20 cellular contexts compared by ENCODE assay signal in genomic region chr15:74414603-74415338, GRCh38. TPM values are rescaled to one million over a fixed set of nuclear protein-coding genes. Genes with fewer than 3 reads are reported as not detected.
DNase-seq lines count a peak whose midpoint lies in the region; ATAC-seq and TF ChIP-seq lines count a peak whose summit lies in the region.
"Had no signal": no experiment of that assay in that cellular context is flagged by ENCODE, and none has a peak within 500 bp of the region (broad histone marks: within the 10 kb centered on the region; RNA-seq: fewer than 3 reads in every experiment).

No MANE protein-coding gene starts in this region.

- no peak overlapping the region for H3K4me3 Mint-ChIP-seq in activated naive CD4-positive, alpha-beta T cell treated with anti-CD3 and anti-CD28 coated beads, Interleukin-2, amount 10 ng/mL, durations not matched to agents 7 days and 5 days
- no peak overlapping the region for H3K4me3 Mint-ChIP-seq in activated naive CD8-positive, alpha-beta T cell treated with anti-CD3 and anti-CD28 coated beads, Interleukin-2, amount 50 U/mL, for 24 hours
- H3K4me3 Mint-ChIP-seq: brain, immature natural killer cell had no signal

- H3K27me3 ChIP-seq in upper lobe of right lung = no peaks in the 10 kb centered on the region

- H3K9me3 ChIP-seq in upper lobe of right lung = no peaks in the 10 kb centered on the region
- H3K9me3 ChIP-seq: lower lobe of right lung, SK-N-SH had no signal

- no peaks in the 10 kb centered on the region for H3K4me1 ChIP-seq in upper lobe of right lung
- H3K4me1 ChIP-seq: lower lobe of right lung had no signal

- peaks cover 5% of the 10 kb centered on the region for H3K36me3 Mint-ChIP-seq in activated naive CD4-positive, alpha-beta T cell treated with anti-CD3 and anti-CD28 coated beads, Interleukin-2, amount 10 ng/mL, durations not matched to agents 7 days and 5 days
- H3K36me3 Mint-ChIP-seq in activated naive CD8-positive, alpha-beta T cell treated with anti-CD3 and anti-CD28 coated beads, Interleukin-2, amount 50 U/mL, for 24 hours (ENCODE audit: low read depth) = peaks cover 73% of the 10 kb centered on the region

- peak overlapping the region; percentile 73 for H3K27ac Mint-ChIP-seq in activated naive CD4-positive, alpha-beta T cell treated with anti-CD3 and anti-CD28 coated beads, Interleukin-2, amount 10 ng/mL, durations not matched to agents 7 days and 5 days
- H3K27ac Mint-ChIP-seq in activated naive CD8-positive, alpha-beta T cell treated with anti-CD3 and anti-CD28 coated beads, Interleukin-2, amount 50 U/mL, for 24 hours = peak overlapping the region; percentile 79
- H3K27ac Mint-ChIP-seq: brain had no signal

- no peaks in the 10 kb centered on the region for H3K9me3 Mint-ChIP-seq in activated naive CD4-positive, alpha-beta T cell treated with anti-CD3 and anti-CD28 coated beads, Interleukin-2, amount 10 ng/mL, durations not matched to agents 7 days and 5 days
- H3K9me3 Mint-ChIP-seq in activated naive CD8-positive, alpha-beta T cell treated with anti-CD3 and anti-CD28 coated beads, Interleukin-2, amount 50 U/mL, for 24 hours = no peaks in the 10 kb centered on the region
- H3K9me3 Mint-ChIP-seq: immature natural killer cell; naive thymus-derived CD4-positive, alpha-beta T cell had no signal

- no peak overlapping the region for H3K4me3 ChIP-seq in upper lobe of right lung
- H3K4me3 ChIP-seq: lower lobe of right lung had no signal

- H3K27me3 Mint-ChIP-seq in activated naive CD4-positive, alpha-beta T cell treated with anti-CD3 and anti-CD28 coated beads, Interleukin-2, amount 10 ng/mL, durations not matched to agents 7 days and 5 days = no peaks in the 10 kb centered on the region
- H3K27me3 Mint-ChIP-seq in activated naive CD8-positive, alpha-beta T cell treated with anti-CD3 and anti-CD28 coated beads, Interleukin-2, amount 50 U/mL, for 24 hours = no peaks in the 10 kb centered on the region
- H3K27me3 Mint-ChIP-seq: naive thymus-derived CD4-positive, alpha-beta T cell had no signal

- ATAC-seq in activated naive CD8-positive, alpha-beta T cell treated with anti-CD3 and anti-CD28 coated beads, Interleukin-2, amount 50 U/mL, for 24 hours = no peak
- ATAC-seq in HG02852 (IDR thresholded peaks at IDR 0.05; ENCODE audit: unreplicated experiment) = no peak
- ATAC-seq in upper lobe of right lung = no peak
- ATAC-seq: lower lobe of right lung had no signal

- CTCF ChIA-PET in activated naive CD4-positive, alpha-beta T cell treated with anti-CD3 and anti-CD28 coated beads, Interleukin-2, amount 10 ng/mL, durations not matched to agents 7 days and 5 days (lab: Charles Lee) = interaction anchor here (1.5 kb wide), 1 partner anchor 33 kb away, joined by 4 read pairs; no protein-coding TSS in a partner anchor

- TF ChIP-seq CTCF in upper lobe of right lung (IDR thresholded peaks at IDR 0.05) = no peak

- H3K36me3 ChIP-seq in upper lobe of right lung = no peaks in the 10 kb centered on the region

- H3K4me1 Mint-ChIP-seq in activated naive CD4-positive, alpha-beta T cell treated with anti-CD3 and anti-CD28 coated beads, Interleukin-2, amount 10 ng/mL, durations not matched to agents 7 days and 5 days = peaks cover 26% of the 10 kb centered on the region
- H3K4me1 Mint-ChIP-seq in activated naive CD8-positive, alpha-beta T cell treated with anti-CD3 and anti-CD28 coated beads, Interleukin-2, amount 50 U/mL, for 24 hours = peaks cover 42% of the 10 kb centered on the region

- intact Hi-C loops in upper lobe of right lung (cut with DNase I) = no loop called here

- no peak for DNase-seq in activated naive CD4-positive, alpha-beta T cell treated with anti-CD3 and anti-CD28 coated beads, Interleukin-2, amount 10 ng/mL, durations not matched to agents 7 days and 5 days
- DNase-seq in activated naive CD4-positive, alpha-beta T cell (lab: John Stamatoyannopoulos, UW) = no peak
- DNase-seq in NCI-H2171 (lab: John Stamatoyannopoulos, UW) = peak; percentile 6
- no peak for DNase-seq in activated naive CD8-positive, alpha-beta T cell treated with anti-CD3 and anti-CD28 coated beads, Interleukin-2, amount 50 U/mL, for 24 hours
- DNase-seq in substantia nigra (lab: John Stamatoyannopoulos, UW) = no peak
- DNase-seq in stimulated activated CD4-positive, alpha-beta T cell treated with anti-CD3 and anti-CD28 coated beads, Interleukin-15, amount 100 ng/mL, for 24 hours = no peak
- no peak for DNase-seq in upper lobe of right lung
- DNase-seq: activated CD4-positive, alpha-beta T cell treated with anti-CD3 and anti-CD28 coated beads, Interleukin-2, amount 50 U/mL, for 4 hours; GOT3; immature natural killer cell; KG1; lower lobe of right lung; naive thymus-derived CD4-positive, alpha-beta T cell; NCI-H1694 treated with DMSO at 0.1 percent for 48 hours; NCI-H446 treated with DMSO at 0.1 percent for 48 hours; SK-N-SH had no signal

- peak overlapping the region; percentile 10 for H3K27ac ChIP-seq in substantia nigra (ENCODE audit: low read depth, low read length, poor library complexity, severe bottlenecking)
- H3K27ac ChIP-seq in upper lobe of right lung = no peak overlapping the region
- H3K27ac ChIP-seq: lower lobe of right lung had no signal

RNA-seq across cellular contexts. Expression of gene SEMA7A, which starts 19.0 kb away (rescaled TPM):
- total RNA-seq in upper lobe of right lung = 5.4 TPM

RNA-seq across cellular contexts. Expression of gene UBL7, which starts 46.2 kb away (rescaled TPM):
- 40.8 TPM for total RNA-seq in upper lobe of right lung

RNA-seq across cellular contexts. Expression of gene CYP11A1, which starts 47.3 kb away (rescaled TPM):
- total RNA-seq in upper lobe of right lung = 1.1 TPM
- total RNA-seq: G401, pulmonary artery endothelial cell had no signal
